In genomic region chr22:37226087-37226486, GRCh38 we compare ENCODE assay signal across 1 cellular context.
TF ChIP-seq lines count a peak whose summit lies in the region.

No MANE protein-coding gene starts in this region.

TF ChIP-seq in GM12891, 5 proteins besides CTCF, POLR2A, EP300 and RAD21:
- TF ChIP-seq SPI1 (IDR thresholded peaks at IDR 0.05; ENCODE audit: low read depth, low read length) (no peak), PAX5 (IDR thresholded peaks at IDR 0.05; ENCODE audit: insufficient read depth, low read length, severe bottlenecking) (no peak), POU2F2 (IDR thresholded peaks at IDR 0.05; ENCODE audit: low read depth, low read length) (no peak), POLR2AphosphoS5 (IDR thresholded peaks at IDR 0.05; ENCODE audit: low read depth, low read length) (no peak), TAF1 (IDR thresholded peaks at IDR 0.05; ENCODE audit: low read depth, low read length) (no peak)
